Comparison of ENCODE assay signal across 11 cellular contexts in genomic region chr6:166954118-166954713, GRCh38. TPM values are rescaled to one million over a fixed set of nuclear protein-coding genes. Genes with fewer than 3 reads are reported as not detected.
DNase-seq lines count a peak whose midpoint lies in the region; ATAC-seq and TF ChIP-seq lines count a peak whose summit lies in the region.
"Had no signal": no experiment of that assay in that cellular context is flagged by ENCODE, and none has a peak within 500 bp of the region (broad histone marks: within the 10 kb centered on the region; RNA-seq: fewer than 3 reads in every experiment).

No MANE protein-coding gene starts in this region.

- peak overlapping the region; percentile 91 to 100 (median 98) for H3K4me2 ChIP-seq in BLaER1 treated with 17β-estradiol and CSF1 and Interleukin-3, amounts not matched to agents 10 nM and 100 nM
- no peak overlapping the region for H3K4me2 ChIP-seq in GM23338

- H3K4me1 ChIP-seq in BLaER1 treated with 17β-estradiol and CSF1 and Interleukin-3, amounts not matched to agents 10 nM and 100 nM = peaks cover 79 to 88% (median 83%) of the 10 kb centered on the region in 10 experiments
- H3K4me1 ChIP-seq in mucosa of rectum (ENCODE audit: control insufficient read depth in 2 of 2, insufficient read depth in 2 of 2, low read length in 2 of 2) (peaks cover 37 to 38% of the 10 kb centered on the region in 2 donors), GM23338 (ENCODE audit: insufficient read depth) (peaks cover 22% of the 10 kb centered on the region)

- no peaks in the 10 kb centered on the region for H3K9me2 ChIP-seq in GM23338 (ENCODE audit: insufficient read depth)

- peaks cover 6% of the 10 kb centered on the region; the same call in 1 of the 2 replicates for H3K79me2 ChIP-seq in GM23338 (replicated peaks; ENCODE audit: insufficient read depth)

- peak overlapping the region; percentile 72 for H3K27ac Mint-ChIP-seq in activated T-helper 2 cell treated with anti-CD3 and anti-CD28 coated beads, Interferon-gamma antibody, Interleukin-2, Interleukin-4, amounts not matched to agents 10 μg/mL and 5 μg/mL and 100 μg/mL, durations not matched to agents 14 hours and 24 hours and 36 hours
- no peak overlapping the region for H3K27ac Mint-ChIP-seq in GM23338

- peaks cover 46 to 60% (median 53%) of the 10 kb centered on the region in 11 experiments for H4K20me1 ChIP-seq in BLaER1 treated with 17β-estradiol and CSF1 and Interleukin-3, amounts not matched to agents 10 nM and 100 nM
- no peaks in the 10 kb centered on the region; the same call in 1 of the 2 replicates for H4K20me1 ChIP-seq in GM23338 (replicated peaks; ENCODE audit: insufficient read depth)

- no peak overlapping the region for H2AFZ ChIP-seq in GM23338

- peak overlapping the region; percentile 96 for H3K4me3 Mint-ChIP-seq in activated T-helper 2 cell treated with anti-CD3 and anti-CD28 coated beads, Interferon-gamma antibody, Interleukin-2, Interleukin-4, amounts not matched to agents 10 μg/mL and 5 μg/mL and 100 μg/mL, durations not matched to agents 14 hours and 24 hours and 36 hours (ENCODE audit: low read depth)
- no peak overlapping the region; the same call in 2 of the 3 replicates for H3K4me3 Mint-ChIP-seq in GM23338

- peaks cover 6 to 53% (median 39%) of the 10 kb centered on the region in 11 experiments; a peak in 20 of 22 replicates for H3K36me3 ChIP-seq in BLaER1 treated with 17β-estradiol and CSF1 and Interleukin-3, amounts not matched to agents 10 nM and 100 nM
- H3K36me3 ChIP-seq in mucosa of rectum (ENCODE audit: control insufficient read depth in 2 of 2, insufficient read depth in 2 of 2, low read length in 2 of 2) (peaks cover 3 to 13% of the 10 kb centered on the region in 2 donors), GM23338 (ENCODE audit: insufficient read depth) (no peaks in the 10 kb centered on the region), MG63 (peaks cover 3% of the 10 kb centered on the region; the same call in 1 of the 2 replicates)

- no peaks in the 10 kb centered on the region for H3K9me3 Mint-ChIP-seq in activated T-helper 2 cell treated with anti-CD3 and anti-CD28 coated beads, Interferon-gamma antibody, Interleukin-2, Interleukin-4, amounts not matched to agents 10 μg/mL and 5 μg/mL and 100 μg/mL, durations not matched to agents 14 hours and 24 hours and 36 hours
- H3K9me3 Mint-ChIP-seq in GM23338 = peaks cover 18% of the 10 kb centered on the region

- H3K27me3 Mint-ChIP-seq in activated T-helper 2 cell treated with anti-CD3 and anti-CD28 coated beads, Interferon-gamma antibody, Interleukin-2, Interleukin-4, amounts not matched to agents 10 μg/mL and 5 μg/mL and 100 μg/mL, durations not matched to agents 14 hours and 24 hours and 36 hours (ENCODE audit: low read depth) = no peaks in the 10 kb centered on the region
- H3K27me3 Mint-ChIP-seq in GM23338 (ENCODE audit: insufficient read depth, low read depth, poor library complexity) = peaks cover 8% of the 10 kb centered on the region

- peak overlapping the region; percentile 87 to 99 (median 94); a peak in 18 of 20 replicates for H3K4me3 ChIP-seq in BLaER1 treated with 17β-estradiol and CSF1 and Interleukin-3, amounts not matched to agents 10 nM and 100 nM
- H3K4me3 ChIP-seq in GM12864 (ENCODE audit: low read depth, low read length) (peak overlapping the region; percentile 97), mucosa of rectum (ENCODE audit: low read length in 2 of 2) (peak overlapping the region in 1 of 2 donors; percentile 32), GM23338 (no peak overlapping the region), MG63 (no peak overlapping the region)

- H3K36me3 Mint-ChIP-seq in activated T-helper 2 cell treated with anti-CD3 and anti-CD28 coated beads, Interferon-gamma antibody, Interleukin-2, Interleukin-4, amounts not matched to agents 10 μg/mL and 5 μg/mL and 100 μg/mL, durations not matched to agents 14 hours and 24 hours and 36 hours (ENCODE audit: low read depth) = peaks cover 28% of the 10 kb centered on the region
- H3K36me3 Mint-ChIP-seq in GM23338 (ENCODE audit: low read depth) = peaks cover 34% of the 10 kb centered on the region

- ATAC-seq in HG03432 (IDR thresholded peaks at IDR 0.05; ENCODE audit: unreplicated experiment) (no peak), GM23338 (no peak), GM19035 (IDR thresholded peaks at IDR 0.05; ENCODE audit: unreplicated experiment) (no peak)

- peak overlapping the region; percentile 61 to 93 (median 89); a peak in 18 of 22 replicates for H3K9ac ChIP-seq in BLaER1 treated with 17β-estradiol and CSF1 and Interleukin-3, amounts not matched to agents 10 nM and 100 nM
- H3K9ac ChIP-seq in mucosa of rectum (ENCODE audit: low read depth in 1 of 2, low read length in 2 of 2) = no peak overlapping the region

- H3F3A ChIP-seq in GM23338 (replicated peaks; ENCODE audit: low read depth) = no peaks in the 10 kb centered on the region

- TF ChIP-seq CTCF in GM12864 (IDR thresholded peaks at IDR 0.05; ENCODE audit: low read depth, low read length, missing control alignments) = no peak
- TF ChIP-seq CTCF in GM23338 (conservative IDR thresholded peaks at IDR 0.05; ENCODE audit: low read depth in 2 of 2) = no peak

- DNase-seq in GM12864 (ENCODE audit: low read depth) (no peak), GM23338 (ENCODE audit: low spot score) (no peak), MG63 (no peak)
- DNase-seq in activated T-helper 2 cell treated with anti-CD3 and anti-CD28 coated beads, Interferon-gamma antibody, Interleukin-2, Interleukin-4, amounts not matched to agents 10 μg/mL and 5 μg/mL and 100 μg/mL, durations not matched to agents 14 hours and 24 hours and 36 hours (ENCODE audit: low spot score) = no peak
- DNase-seq: AML-193, EL, kidney glomerular epithelial cell had no signal

- peak overlapping the region in 7 of 11 experiments; percentile 8 to 98 (median 94); a peak in 9 of 22 replicates for H3K27ac ChIP-seq in BLaER1 treated with 17β-estradiol and CSF1 and Interleukin-3, amounts not matched to agents 10 nM and 100 nM
- H3K27ac ChIP-seq in mucosa of rectum (ENCODE audit: low read depth in 2 of 2, low read length in 2 of 2) (peak overlapping the region; percentile 11 to 26), GM23338 (ENCODE audit: low read depth) (no peak overlapping the region)

- H3K9me3 ChIP-seq in BLaER1 treated with 17β-estradiol and CSF1 and Interleukin-3, amounts not matched to agents 10 nM and 100 nM (replicated peaks in 1 of 11) = no peaks in the 10 kb centered on the region
- H3K9me3 ChIP-seq in mucosa of rectum (ENCODE audit: control insufficient read depth in 2 of 2, low read length in 2 of 2) (no peaks in the 10 kb centered on the region), MG63 (no peaks in the 10 kb centered on the region)

- no peaks in the 10 kb centered on the region for H3K27me3 ChIP-seq in BLaER1 treated with 17β-estradiol and CSF1 and Interleukin-3, amounts not matched to agents 10 nM and 100 nM
- H3K27me3 ChIP-seq in mucosa of rectum (ENCODE audit: control insufficient read depth in 2 of 2, insufficient read depth in 2 of 2, low read length in 2 of 2) (no peaks in the 10 kb centered on the region), GM23338 (ENCODE audit: insufficient read depth) (peaks cover 4% of the 10 kb centered on the region; the same call in 1 of the 2 replicates), MG63 (no peaks in the 10 kb centered on the region)

- intact Hi-C loops in activated T-helper 2 cell treated with anti-CD3 and anti-CD28 coated beads, Interferon-gamma antibody, Interleukin-2, Interleukin-4, amounts not matched to agents 10 μg/mL and 5 μg/mL and 100 μg/mL, durations not matched to agents 14 hours and 24 hours and 36 hours (cut with micrococcal nuclease) = loop anchor here (5.0 to 10.0 kb wide), 4 partner anchors 92 to 1331 kb away; partner anchors contain the start of gene SFT2D1

- H3K4me1 Mint-ChIP-seq in activated T-helper 2 cell treated with anti-CD3 and anti-CD28 coated beads, Interferon-gamma antibody, Interleukin-2, Interleukin-4, amounts not matched to agents 10 μg/mL and 5 μg/mL and 100 μg/mL, durations not matched to agents 14 hours and 24 hours and 36 hours (ENCODE audit: low read depth) = peaks cover 75% of the 10 kb centered on the region
- H3K4me1 Mint-ChIP-seq in GM23338 = peaks cover 28% of the 10 kb centered on the region

TF ChIP-seq in GM23338, 12 proteins besides CTCF, POLR2A, EP300 and RAD21 (continues in another document):
- TF ChIP-seq CREB1 (CRISPR knock-in tag; IDR thresholded peaks at IDR 0.05; ENCODE audit: low read depth) (no peak), EZH2 (IDR thresholded peaks at IDR 0.05; ENCODE audit: low read depth, unreplicated experiment) (no peak), NANOG (IDR thresholded peaks at IDR 0.05; ENCODE audit: borderline replicate concordance) (no peak), ZNF331 (CRISPR knock-in tag; IDR thresholded peaks at IDR 0.05; ENCODE audit: low read depth) (no peak), ZNF114 (CRISPR knock-in tag; IDR thresholded peaks at IDR 0.05) (no peak)

RNA-seq across cellular contexts. Expression of gene RNASET2, which starts 2.1 kb away (rescaled TPM):
- 53.4 and 56.2 TPM in 2 replicates for total RNA-seq in activated T-helper 2 cell treated with anti-CD3 and anti-CD28 coated beads, Interferon-gamma antibody, Interleukin-2, Interleukin-4, amounts not matched to agents 10 μg/mL and 5 μg/mL and 100 μg/mL, durations not matched to agents 14 hours and 24 hours and 36 hours
- total RNA-seq in GM23338 (2014; rRNA removed; shearing (Covaris generic)) = 51.4 and 62.8 TPM in 2 replicates
- polyA plus RNA-seq in GM23338 (2016; fragmentation: Nextera tagmentation; extraction: Ambion mirVana) = 40.5 and 44.3 TPM in 2 replicates
- total RNA-seq in MG63 (2014; rRNA removed; shearing (Covaris generic); ENCODE audit: low replicate concordance) = 31.6 and 32.1 TPM in 2 replicates

RNA-seq across cellular contexts. Expression of gene CEP43, which starts 45.0 kb away (rescaled TPM):
- 15.9 and 18.1 TPM in 2 replicates for total RNA-seq in activated T-helper 2 cell treated with anti-CD3 and anti-CD28 coated beads, Interferon-gamma antibody, Interleukin-2, Interleukin-4, amounts not matched to agents 10 μg/mL and 5 μg/mL and 100 μg/mL, durations not matched to agents 14 hours and 24 hours and 36 hours
- 43.1 and 44.3 TPM in 2 replicates for total RNA-seq in GM23338 (2014; rRNA removed; shearing (Covaris generic))
- polyA plus RNA-seq in GM23338 (2016; fragmentation: Nextera tagmentation; extraction: Ambion mirVana) = 33.8 and 39.9 TPM in 2 replicates
- total RNA-seq in MG63 (2014; rRNA removed; shearing (Covaris generic); ENCODE audit: low replicate concordance) = 18.3 and 33.0 TPM in 2 replicates

Comparison
In these comparisons a context has a peak if more than half of its experiments do, and no peak if none do; other contexts are left out.
1. H3K4me3 ChIP-seq: peak in BLaER1 treated with 17β-estradiol and CSF1 and Interleukin-3, amounts not matched to agents 10 nM and 100 nM (10 of 10) and GM12864 (single experiment); none in GM23338 (single experiment) and MG63 (single experiment).
2. H3K9ac ChIP-seq: peak in BLaER1 treated with 17β-estradiol and CSF1 and Interleukin-3, amounts not matched to agents 10 nM and 100 nM (11 of 11); none in mucosa of rectum (0 of 2).